In the genomic region with DNA sequence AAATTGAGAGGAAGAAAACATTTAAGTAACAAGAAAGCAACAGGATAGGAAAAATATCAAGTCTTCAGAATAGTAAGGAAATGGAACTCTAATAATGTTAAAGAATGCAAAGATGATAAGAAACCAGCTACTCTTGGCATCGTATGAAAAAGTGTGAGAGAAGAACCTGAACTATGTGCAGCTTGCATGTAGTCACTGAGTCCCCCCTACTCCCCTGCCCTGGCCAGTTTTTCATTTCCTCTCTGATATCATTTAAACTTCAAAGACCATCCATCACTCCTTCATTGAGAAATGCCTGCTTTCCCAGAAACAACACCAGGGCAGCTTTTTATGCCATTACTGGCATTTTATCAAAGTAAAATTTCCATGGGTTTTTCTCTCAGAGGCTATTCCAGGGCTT, we compare ENCODE assay signal across 1 cellular context.
TF ChIP-seq lines count a peak whose summit lies in the region.

No MANE protein-coding gene starts in this region.

TF ChIP-seq in HCT116, 20 proteins besides CTCF, POLR2A, EP300 and RAD21:
- TF ChIP-seq, protein P1, sequence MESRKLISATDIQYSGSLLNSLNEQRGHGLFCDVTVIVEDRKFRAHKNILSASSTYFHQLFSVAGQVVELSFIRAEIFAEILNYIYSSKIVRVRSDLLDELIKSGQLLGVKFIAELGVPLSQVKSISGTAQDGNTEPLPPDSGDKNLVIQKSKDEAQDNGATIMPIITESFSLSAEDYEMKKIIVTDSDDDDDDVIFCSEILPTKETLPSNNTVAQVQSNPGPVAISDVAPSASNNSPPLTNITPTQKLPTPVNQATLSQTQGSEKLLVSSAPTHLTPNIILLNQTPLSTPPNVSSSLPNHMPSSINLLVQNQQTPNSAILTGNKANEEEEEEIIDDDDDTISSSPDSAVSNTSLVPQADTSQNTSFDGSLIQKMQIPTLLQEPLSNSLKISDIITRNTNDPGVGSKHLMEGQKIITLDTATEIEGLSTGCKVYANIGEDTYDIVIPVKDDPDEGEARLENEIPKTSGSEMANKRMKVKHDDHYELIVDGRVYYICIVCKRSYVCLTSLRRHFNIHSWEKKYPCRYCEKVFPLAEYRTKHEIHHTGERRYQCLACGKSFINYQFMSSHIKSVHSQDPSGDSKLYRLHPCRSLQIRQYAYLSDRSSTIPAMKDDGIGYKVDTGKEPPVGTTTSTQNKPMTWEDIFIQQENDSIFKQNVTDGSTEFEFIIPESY (IDR thresholded peaks at IDR 0.05; ENCODE audit: extremely low read depth, insufficient replicate concordance, low read length) = no peak
- TF ChIP-seq ZFX (IDR thresholded peaks at IDR 0.05) (no peak), ZNF274 (IDR thresholded peaks at IDR 0.05; ENCODE audit: low read depth, low read length) (no peak), ELF1 (IDR thresholded peaks at IDR 0.05; ENCODE audit: borderline replicate concordance, low read depth) (no peak), SP1 (IDR thresholded peaks at IDR 0.05; ENCODE audit: low read depth) (peak; percentile 70), EGR1 (IDR thresholded peaks at IDR 0.05; ENCODE audit: low read depth) (no peak), EZH2phosphoT487 (IDR thresholded peaks at IDR 0.05; ENCODE audit: borderline replicate concordance) (no peak), TCF7L2 (IDR thresholded peaks at IDR 0.05; ENCODE audit: borderline replicate concordance, extremely low read depth, insufficient read depth, insufficient read length) (no peak), JUND (IDR thresholded peaks at IDR 0.05) (peak; percentile 61), YY1 (IDR thresholded peaks at IDR 0.05; ENCODE audit: extremely low read depth, insufficient replicate concordance, low read depth, low read length) (no peak), POLR2AphosphoS5 (IDR thresholded peaks at IDR 0.05; ENCODE audit: low read depth, low read length) (no peak), CEBPB (IDR thresholded peaks at IDR 0.05; ENCODE audit: low read depth) (peak; percentile 82), CBX3 (IDR thresholded peaks at IDR 0.05; ENCODE audit: low read depth) (0 out of 2 replicates have a peak, but pooled peaks have one; percentile 36), SIN3A (IDR thresholded peaks at IDR 0.05; ENCODE audit: low read depth) (no peak), FOSL1 (IDR thresholded peaks at IDR 0.05; ENCODE audit: low read depth) (peak; percentile 33; the same call in 1 of the 2 replicates), SRF (IDR thresholded peaks at IDR 0.05; ENCODE audit: low read depth) (no peak), EZH2 (IDR thresholded peaks at IDR 0.05) (no peak)
- TF ChIP-seq, protein P2, sequence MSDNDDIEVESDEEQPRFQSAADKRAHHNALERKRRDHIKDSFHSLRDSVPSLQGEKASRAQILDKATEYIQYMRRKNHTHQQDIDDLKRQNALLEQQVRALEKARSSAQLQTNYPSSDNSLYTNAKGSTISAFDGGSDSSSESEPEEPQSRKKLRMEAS (IDR thresholded peaks at IDR 0.05) = no peak
- TF ChIP-seq, protein P3, sequence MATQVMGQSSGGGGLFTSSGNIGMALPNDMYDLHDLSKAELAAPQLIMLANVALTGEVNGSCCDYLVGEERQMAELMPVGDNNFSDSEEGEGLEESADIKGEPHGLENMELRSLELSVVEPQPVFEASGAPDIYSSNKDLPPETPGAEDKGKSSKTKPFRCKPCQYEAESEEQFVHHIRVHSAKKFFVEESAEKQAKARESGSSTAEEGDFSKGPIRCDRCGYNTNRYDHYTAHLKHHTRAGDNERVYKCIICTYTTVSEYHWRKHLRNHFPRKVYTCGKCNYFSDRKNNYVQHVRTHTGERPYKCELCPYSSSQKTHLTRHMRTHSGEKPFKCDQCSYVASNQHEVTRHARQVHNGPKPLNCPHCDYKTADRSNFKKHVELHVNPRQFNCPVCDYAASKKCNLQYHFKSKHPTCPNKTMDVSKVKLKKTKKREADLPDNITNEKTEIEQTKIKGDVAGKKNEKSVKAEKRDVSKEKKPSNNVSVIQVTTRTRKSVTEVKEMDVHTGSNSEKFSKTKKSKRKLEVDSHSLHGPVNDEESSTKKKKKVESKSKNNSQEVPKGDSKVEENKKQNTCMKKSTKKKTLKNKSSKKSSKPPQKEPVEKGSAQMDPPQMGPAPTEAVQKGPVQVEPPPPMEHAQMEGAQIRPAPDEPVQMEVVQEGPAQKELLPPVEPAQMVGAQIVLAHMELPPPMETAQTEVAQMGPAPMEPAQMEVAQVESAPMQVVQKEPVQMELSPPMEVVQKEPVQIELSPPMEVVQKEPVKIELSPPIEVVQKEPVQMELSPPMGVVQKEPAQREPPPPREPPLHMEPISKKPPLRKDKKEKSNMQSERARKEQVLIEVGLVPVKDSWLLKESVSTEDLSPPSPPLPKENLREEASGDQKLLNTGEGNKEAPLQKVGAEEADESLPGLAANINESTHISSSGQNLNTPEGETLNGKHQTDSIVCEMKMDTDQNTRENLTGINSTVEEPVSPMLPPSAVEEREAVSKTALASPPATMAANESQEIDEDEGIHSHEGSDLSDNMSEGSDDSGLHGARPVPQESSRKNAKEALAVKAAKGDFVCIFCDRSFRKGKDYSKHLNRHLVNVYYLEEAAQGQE (IDR thresholded peaks at IDR 0.05; ENCODE audit: low read depth) = no peak
- TF ChIP-seq, protein P4, sequence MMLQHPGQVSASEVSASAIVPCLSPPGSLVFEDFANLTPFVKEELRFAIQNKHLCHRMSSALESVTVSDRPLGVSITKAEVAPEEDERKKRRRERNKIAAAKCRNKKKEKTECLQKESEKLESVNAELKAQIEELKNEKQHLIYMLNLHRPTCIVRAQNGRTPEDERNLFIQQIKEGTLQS (IDR thresholded peaks at IDR 0.05) = no peak
